In genomic region chr4:82899339-82899738, GRCh38 we compare ENCODE assay signal across 8 cellular contexts. TPM values are rescaled to one million over a fixed set of nuclear protein-coding genes. Genes with fewer than 3 reads are reported as not detected.
DNase-seq lines count a peak whose midpoint lies in the region; ATAC-seq and TF ChIP-seq lines count a peak whose summit lies in the region.
"Had no signal": no experiment of that assay in that cellular context is flagged by ENCODE, and none has a peak within 500 bp of the region (broad histone marks: within the 10 kb centered on the region; RNA-seq: fewer than 3 reads in every experiment).

No MANE protein-coding gene starts in this region.

- intact Hi-C loops in HCT116 (cut with micrococcal nuclease) = no loop called here

- WGBS in suprapubic skin = 1% methylated on average over 2 of the region's 2 CpGs

- peak overlapping the region; percentile 93 to 95 for H3K4me3 ChIP-seq in HCT116 (replicated peaks in 1 of 2; ENCODE audit: low read depth in 1 of 2, low read length in 2 of 2)
- peak overlapping the region; percentile 100 for H3K4me3 ChIP-seq in WERI-Rb-1 (ENCODE audit: low read depth, low read length)
- H3K4me3 ChIP-seq in iPS-18c (ENCODE audit: insufficient read depth, low read depth, low read length) = peak overlapping the region; percentile 83
- peak overlapping the region; percentile 60 for H3K4me3 ChIP-seq in suprapubic skin

- peak overlapping the region; percentile 90 for H3K4me2 ChIP-seq in HCT116 (ENCODE audit: low read length)

- no peaks in the 10 kb centered on the region for H3K27me3 ChIP-seq in HCT116 (ENCODE audit: insufficient read depth, low read length)
- no peaks in the 10 kb centered on the region for H3K27me3 ChIP-seq in WERI-Rb-1 (ENCODE audit: insufficient read depth, low read depth, severe bottlenecking)
- H3K27me3 ChIP-seq in suprapubic skin = no peaks in the 10 kb centered on the region

- POLR2A ChIA-PET in HCT116 (lab: Charles Lee) = interaction anchor here (1.7 to 2.6 kb wide), 4 partner anchors 8 to 136 kb away, joined by 3 to 12 read pairs (median 10); partner anchors contain the start of genes COPS4 and SEC31A

- H4K20me1 ChIP-seq in HCT116 (ENCODE audit: insufficient read depth) = peaks cover 18% of the 10 kb centered on the region; the same call in 1 of the 2 replicates

- no peak for TF ChIP-seq RAD21 in HCT116 (IDR thresholded peaks at IDR 0.05; ENCODE audit: low read depth)

- no peak for DNase-seq in HCT116 (ENCODE audit: low read depth, low spot score)
- DNase-seq in WERI-Rb-1 = no peak
- DNase-seq in suprapubic skin (ENCODE audit: low spot score in 2 of 2) = no peak
- no peak for DNase-seq in OCI-M2 (lab: John Stamatoyannopoulos, UW; ENCODE audit: unreplicated experiment)
- DNase-seq in DMS79 treated with DMSO at 0.1 percent for 48 hours (lab: John Stamatoyannopoulos, UW) = no peak
- DNase-seq: NCI-H2171 treated with DMSO at 0.1 percent for 48 hours had no signal

- H3K9me2 ChIP-seq in HCT116 (ENCODE audit: insufficient read depth) = no peaks in the 10 kb centered on the region

- no peak overlapping the region for H2AFZ ChIP-seq in HCT116 (ENCODE audit: low read depth, low read length, poor library complexity, severe bottlenecking)

- ATAC-seq in HCT116 (no peak), HG02642 (IDR thresholded peaks at IDR 0.05; ENCODE audit: poor library complexity, unreplicated experiment) (no peak)

- H3K9me3 ChIP-seq in HCT116 (ENCODE audit: control insufficient read depth in 1 of 2, insufficient read depth in 1 of 2, low read depth in 1 of 2, low read length in 2 of 2) = no peaks in the 10 kb centered on the region
- H3K9me3 ChIP-seq in WERI-Rb-1 (ENCODE audit: severe bottlenecking) = no peaks in the 10 kb centered on the region
- H3K9me3 ChIP-seq in iPS-18c (ENCODE audit: control insufficient read depth, insufficient read depth, low read length) = no peaks in the 10 kb centered on the region
- H3K9me3 ChIP-seq in suprapubic skin = no peaks in the 10 kb centered on the region

- TF ChIP-seq POLR2A in HCT116 (IDR thresholded peaks at IDR 0.05; ENCODE audit: borderline replicate concordance, extremely low read depth, insufficient read depth, insufficient read length) (no peak), suprapubic skin (IDR thresholded peaks at IDR 0.05) (no peak)

- no peak for TF ChIP-seq CTCF in HCT116 (IDR thresholded peaks at IDR 0.05 in 2 of 3, conservative IDR thresholded peaks at IDR 0.05 in 1 of 3; ENCODE audit: borderline replicate concordance in 1 of 3, insufficient read depth in 1 of 3, low read depth in 2 of 3, low read length in 2 of 3)
- no peak for TF ChIP-seq CTCF in WERI-Rb-1 (IDR thresholded peaks at IDR 0.05; ENCODE audit: low read depth, low read length)
- TF ChIP-seq CTCF in suprapubic skin (IDR thresholded peaks at IDR 0.05) = no peak

- TF ChIP-seq EP300 in suprapubic skin (IDR thresholded peaks at IDR 0.05) = no peak

- H3K9ac ChIP-seq in HCT116 (ENCODE audit: low read length) = peak overlapping the region; percentile 95

- CTCF ChIA-PET in HCT116 (lab: Charles Lee) = no interaction called here

- RAD21 ChIA-PET in HCT116 (lab: Charles Lee; ENCODE audit: low non-redundant PET in 1 of 2, low total read pairs in 2 of 2, uncharacterized antibody in 2 of 2, unreplicated experiment in 2 of 2) = interaction anchor here in 1 of 2 experiments (0.7 kb wide), 1 partner anchor 111 kb away, joined by 3 read pairs; the partner anchor contains the start of gene LIN54

- H3K27ac ChIP-seq in HCT116 (ENCODE audit: low read depth, low read length) = peak overlapping the region; percentile 87; the same call in 1 of the 2 replicates
- peak overlapping the region; percentile 94 for H3K27ac ChIP-seq in WERI-Rb-1
- peak overlapping the region; percentile 99 for H3K27ac ChIP-seq in suprapubic skin

- no TSS peak for BruUV-seq in HCT116 (replicated peaks; lab: Mats Ljungman, UMichigan)

- peaks cover 76% of the 10 kb centered on the region for H3K79me2 ChIP-seq in HCT116 (ENCODE audit: insufficient read depth, low read length)

- peaks cover 6 to 16% of the 10 kb centered on the region in 2 experiments; a peak in 3 of 4 replicates for H3K4me1 ChIP-seq in HCT116 (ENCODE audit: control insufficient read depth in 1 of 2, insufficient read depth in 2 of 2, low read length in 2 of 2)
- peaks cover 54% of the 10 kb centered on the region for H3K4me1 ChIP-seq in suprapubic skin

- H3K36me3 ChIP-seq in HCT116 (ENCODE audit: control insufficient read depth in 1 of 2, insufficient read depth in 2 of 2, low read length in 2 of 2) (peaks cover 30 to 33% of the 10 kb centered on the region in 2 experiments), WERI-Rb-1 (peaks cover 51% of the 10 kb centered on the region), suprapubic skin (peaks cover 13% of the 10 kb centered on the region)

TF ChIP-seq in HCT116, 20 proteins besides CTCF, POLR2A, EP300 and RAD21:
- TF ChIP-seq ZBTB33 (IDR thresholded peaks at IDR 0.05; ENCODE audit: extremely low read depth, insufficient replicate concordance, low read length) (no peak), JUND (IDR thresholded peaks at IDR 0.05) (no peak), EZH2phosphoT487 (IDR thresholded peaks at IDR 0.05; ENCODE audit: borderline replicate concordance) (no peak), FOSL1 (IDR thresholded peaks at IDR 0.05; ENCODE audit: low read depth) (no peak), ELF1 (IDR thresholded peaks at IDR 0.05; ENCODE audit: borderline replicate concordance, low read depth) (no peak), CEBPB (IDR thresholded peaks at IDR 0.05; ENCODE audit: low read depth) (no peak), SP1 (IDR thresholded peaks at IDR 0.05; ENCODE audit: low read depth) (no peak), CBX3 (IDR thresholded peaks at IDR 0.05; ENCODE audit: low read depth) (no peak), ZNF274 (IDR thresholded peaks at IDR 0.05; ENCODE audit: low read depth, low read length) (no peak)

RNA-seq across cellular contexts. Expression of gene THAP9, which starts 1.2 kb away (rescaled TPM):
- total RNA-seq in HCT116 (2021; ENCODE audit: unreplicated experiment) = 6.4 TPM
- polyA plus RNA-seq in HCT116 (2012) = 1.5 and 2.9 TPM in 2 replicates
- 1 to 10 TPM; 2.0 to 3.1 (median 2.6) TPM for total RNA-seq in suprapubic skin

RNA-seq across cellular contexts. Expression of gene SEC31A, which starts 8.4 kb away (rescaled TPM):
- total RNA-seq in HCT116 (2021; ENCODE audit: unreplicated experiment) (78.5 TPM), suprapubic skin (100 to 1,000 TPM; 133 to 299 (median 161) TPM)
- 45.3 and 49.0 TPM in 2 replicates for polyA plus RNA-seq in HCT116 (2012)
